Comparison of ENCODE assay signal across 8 cellular contexts in the genomic region with DNA sequence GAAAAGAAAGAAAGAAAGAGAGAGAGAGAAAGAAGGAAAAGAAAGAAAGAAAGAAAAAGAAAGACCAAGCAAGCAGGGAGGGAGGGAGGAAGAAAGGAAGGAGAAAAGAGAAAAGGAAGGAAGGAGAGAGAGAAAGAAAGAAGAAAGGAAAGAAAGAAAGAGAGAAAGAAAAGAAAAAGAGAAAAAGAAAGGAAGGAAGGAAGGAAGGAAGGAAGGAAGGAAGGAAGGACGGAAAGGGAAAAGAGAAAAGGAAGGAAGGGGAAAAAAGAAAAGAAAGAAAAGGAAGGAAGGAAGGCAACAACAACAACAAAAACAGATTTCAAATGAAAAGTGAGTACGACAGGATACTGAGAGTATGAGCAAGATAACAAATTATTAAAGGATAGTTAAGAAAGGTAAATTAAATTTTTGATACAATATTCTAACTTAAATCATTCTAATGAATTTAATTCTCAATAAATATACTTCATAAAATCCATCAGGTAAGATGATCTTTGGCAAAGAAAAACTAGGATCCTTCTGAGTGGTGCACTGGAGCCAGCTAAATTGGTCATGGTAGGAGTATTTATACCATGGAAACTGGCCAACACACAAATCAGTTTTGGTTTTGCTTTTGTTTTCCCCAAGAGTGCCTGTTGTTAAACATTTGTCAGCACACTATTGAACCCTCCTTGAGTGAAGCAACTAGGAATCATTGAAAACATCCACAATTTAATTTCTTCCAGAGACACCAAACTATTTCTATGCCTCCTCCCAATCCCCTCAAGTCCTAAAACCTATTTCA. TPM values are rescaled to one million over a fixed set of nuclear protein-coding genes. Genes with fewer than 3 reads are reported as not detected.
DNase-seq lines count a peak whose midpoint lies in the region; ATAC-seq and TF ChIP-seq lines count a peak whose summit lies in the region.

No MANE protein-coding gene starts in this region.

- H3K27me3 ChIP-seq in neural progenitor cell = no peaks in the 10 kb centered on the region

- no peaks in the 10 kb centered on the region for H3K4me1 ChIP-seq in neural progenitor cell

- H3F3A ChIP-seq in neural progenitor cell (ENCODE audit: low read depth) = no peaks in the 10 kb centered on the region

- ATAC-seq in GM18861 (IDR thresholded peaks at IDR 0.05; ENCODE audit: unreplicated experiment) = peak; percentile 96
- peak; percentile 78 for ATAC-seq in HG03097 (IDR thresholded peaks at IDR 0.05; ENCODE audit: low FRiP score, unreplicated experiment)

- H3K4me1 Mint-ChIP-seq in stimulated activated naive CD8-positive, alpha-beta T cell treated with anti-CD3 and anti-CD28 coated beads, Interleukin-15, Interleukin-2, amounts not matched to agents 100 ng/mL and 50 ng/mL, for 24 hours (ENCODE audit: low read depth) = peaks cover 58% of the 10 kb centered on the region
- H3K4me1 Mint-ChIP-seq in neural progenitor cell = peaks cover 2% of the 10 kb centered on the region

- no peak overlapping the region for H3K4me3 ChIP-seq in fibroblast of the aortic adventitia (ENCODE audit: low read depth, low read length)
- no peak overlapping the region for H3K4me3 ChIP-seq in neural progenitor cell

- no peak for TF ChIP-seq CTCF in fibroblast of the aortic adventitia (IDR thresholded peaks at IDR 0.05; ENCODE audit: insufficient read depth, low read length)
- TF ChIP-seq CTCF in neural progenitor cell (IDR thresholded peaks at IDR 0.05) = no peak

- H3K27ac Mint-ChIP-seq in stimulated activated naive CD8-positive, alpha-beta T cell treated with anti-CD3 and anti-CD28 coated beads, Interleukin-15, Interleukin-2, amounts not matched to agents 100 ng/mL and 50 ng/mL, for 24 hours = peak overlapping the region; percentile 87
- no peak overlapping the region for H3K27ac Mint-ChIP-seq in neural progenitor cell

- H3K27me3 Mint-ChIP-seq in stimulated activated naive CD8-positive, alpha-beta T cell treated with anti-CD3 and anti-CD28 coated beads, Interleukin-15, Interleukin-2, amounts not matched to agents 100 ng/mL and 50 ng/mL, for 24 hours = no peaks in the 10 kb centered on the region
- peaks cover 4% of the 10 kb centered on the region for H3K27me3 Mint-ChIP-seq in neural progenitor cell (ENCODE audit: insufficient read depth, low read depth)

- peaks cover 3% of the 10 kb centered on the region for H3K9me3 Mint-ChIP-seq in stimulated activated naive CD8-positive, alpha-beta T cell treated with anti-CD3 and anti-CD28 coated beads, Interleukin-15, Interleukin-2, amounts not matched to agents 100 ng/mL and 50 ng/mL, for 24 hours
- H3K9me3 Mint-ChIP-seq in neural progenitor cell = peaks cover 2% of the 10 kb centered on the region

- no peak overlapping the region for H3K9ac ChIP-seq in neural progenitor cell

- no peaks in the 10 kb centered on the region for H3K79me2 ChIP-seq in neural progenitor cell (ENCODE audit: low read depth)

- H3K36me3 ChIP-seq in neural progenitor cell = no peaks in the 10 kb centered on the region

- H3K9me3 ChIP-seq in neural progenitor cell (ENCODE audit: low read depth) = no peaks in the 10 kb centered on the region

- no peak overlapping the region for H3K4me2 ChIP-seq in neural progenitor cell

- no peak overlapping the region for H3K27ac ChIP-seq in neural progenitor cell

- H4K20me1 ChIP-seq in neural progenitor cell (ENCODE audit: low read depth) = no peaks in the 10 kb centered on the region

- DNase-seq in AG08395 (ENCODE audit: low spot score) = peak; percentile 38
- DNase-seq in RPMI7951 (ENCODE audit: low read depth) = peak; percentile 80
- peak; percentile 58 for DNase-seq in fibroblast of the aortic adventitia (ENCODE audit: low read depth)
- no peak for DNase-seq in SHP77 (lab: John Stamatoyannopoulos, UW)
- DNase-seq in neural progenitor cell (ENCODE audit: low spot score) = no peak

- H2AFZ ChIP-seq in neural progenitor cell (replicated peaks) = no peak overlapping the region

- H3K4me3 Mint-ChIP-seq in stimulated activated naive CD8-positive, alpha-beta T cell treated with anti-CD3 and anti-CD28 coated beads, Interleukin-15, Interleukin-2, amounts not matched to agents 100 ng/mL and 50 ng/mL, for 24 hours = peak overlapping the region; percentile 38
- H3K4me3 Mint-ChIP-seq in neural progenitor cell = no peak overlapping the region

- H3K36me3 Mint-ChIP-seq in stimulated activated naive CD8-positive, alpha-beta T cell treated with anti-CD3 and anti-CD28 coated beads, Interleukin-15, Interleukin-2, amounts not matched to agents 100 ng/mL and 50 ng/mL, for 24 hours (ENCODE audit: low read depth) = no peaks in the 10 kb centered on the region
- no peaks in the 10 kb centered on the region for H3K36me3 Mint-ChIP-seq in neural progenitor cell

RNA-seq across cellular contexts. Expression of a gene that starts 56.1 kb away (rescaled TPM):
- total RNA-seq in RPMI7951 (2014; rRNA removed; shearing (Covaris generic)) = 24.1 and 24.5 TPM in 2 replicates
- total RNA-seq in fibroblast of the aortic adventitia (ENCODE audit: low replicate concordance) (23.8 and 32.1 TPM in 2 replicates), neural progenitor cell (ENCODE audit: low replicate concordance) (29.6 and 34.2 TPM in 2 replicates)

Comparison
In these comparisons a context has a peak if more than half of its experiments do, and no peak if none do; other contexts are left out.
1. DNase-seq: peak in AG08395 (single experiment), RPMI7951 (single experiment) and fibroblast of the aortic adventitia (single experiment); none in SHP77 (0 of 2) and neural progenitor cell (single experiment).